In the genomic region with DNA sequence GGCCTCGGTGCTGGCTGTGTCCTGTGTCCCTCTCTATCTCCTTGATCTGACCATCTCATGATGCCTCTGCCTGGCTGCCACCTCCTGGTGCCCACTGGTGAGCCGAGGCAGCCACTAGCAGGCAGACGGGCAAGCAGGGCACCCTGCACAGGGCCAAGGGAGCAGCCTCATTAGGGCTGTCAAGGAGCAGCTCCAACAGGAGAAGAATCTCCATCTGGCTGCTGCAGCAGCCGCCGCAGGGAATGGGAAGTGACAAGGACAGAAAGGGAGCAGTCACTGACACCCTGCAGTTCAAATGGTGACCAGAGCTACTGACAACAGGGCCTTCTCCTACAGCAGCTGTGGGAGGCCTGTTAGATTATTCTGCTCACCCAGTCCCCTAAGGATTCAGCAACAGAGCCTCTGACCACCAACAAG, we compare ENCODE assay signal across 22 cellular contexts. TPM values are rescaled to one million over a fixed set of nuclear protein-coding genes. Genes with fewer than 3 reads are reported as not detected.
A peak's percentile ranks its signal among the peaks of the same experiment; 100 is the strongest.
DNase-seq lines count a peak whose midpoint lies in the region; ATAC-seq and TF ChIP-seq lines count a peak whose summit lies in the region.
"Had no signal": no experiment of that assay in that cellular context is flagged by ENCODE, and none has a peak within 500 bp of the region (broad histone marks: within the 10 kb centered on the region; RNA-seq: fewer than 3 reads in every experiment).

No MANE protein-coding gene starts in this region.

- no peaks in the 10 kb centered on the region for H3K36me3 ChIP-seq in BLaER1 treated with 17β-estradiol and CSF1 and Interleukin-3, amounts not matched to agents 10 nM and 100 nM
- H3K36me3 ChIP-seq in neural progenitor cell = no peaks in the 10 kb centered on the region
- H3K36me3 ChIP-seq: adrenal gland, SJCRH30, thoracic aorta had no signal

- H3K9me3 Mint-ChIP-seq in neural progenitor cell = peaks cover 10% of the 10 kb centered on the region

- peak overlapping the region; percentile 81 for H3K27ac Mint-ChIP-seq in neural progenitor cell
- H3K27ac Mint-ChIP-seq: activated CD4-positive, alpha-beta T cell treated with anti-CD3 and anti-CD28 coated beads for 36 hours had no signal

- H3K4me1 ChIP-seq in BLaER1 treated with 17β-estradiol and CSF1 and Interleukin-3, amounts not matched to agents 10 nM and 100 nM = peaks cover 0 to 15% (median 10%) of the 10 kb centered on the region in 10 experiments; a peak in 11 of 20 replicates
- peaks cover 19% of the 10 kb centered on the region for H3K4me1 ChIP-seq in neural progenitor cell
- H3K4me1 ChIP-seq: adrenal gland, SJCRH30 had no signal

- peaks cover 7 to 14% (median 11%) of the 10 kb centered on the region in 11 experiments; a peak in 18 of 22 replicates for H3K9me3 ChIP-seq in BLaER1 treated with 17β-estradiol and CSF1 and Interleukin-3, amounts not matched to agents 10 nM and 100 nM (replicated peaks in 1 of 11)
- no peaks in the 10 kb centered on the region for H3K9me3 ChIP-seq in neural progenitor cell (ENCODE audit: low read depth)
- H3K9me3 ChIP-seq: adrenal gland, SJCRH30, thoracic aorta had no signal

- peak overlapping the region in 7 of 11 experiments; percentile 32 to 56 (median 44); a peak in 14 of 22 replicates for H3K4me2 ChIP-seq in BLaER1 treated with 17β-estradiol and CSF1 and Interleukin-3, amounts not matched to agents 10 nM and 100 nM
- no peak overlapping the region for H3K4me2 ChIP-seq in neural progenitor cell

- no peaks in the 10 kb centered on the region for H3K79me2 ChIP-seq in neural progenitor cell (ENCODE audit: low read depth)

- peak; percentile 75 for DNase-seq in SK-N-DZ (ENCODE audit: low spot score)
- DNase-seq in left cardiac atrium = no peak
- no peak for DNase-seq in neural progenitor cell (ENCODE audit: low spot score)
- no peak for DNase-seq in NCI-H187 (lab: John Stamatoyannopoulos, UW)
- no peak for DNase-seq in RPMI8226
- DNase-seq in Ammon's horn (ENCODE audit: low spot score) = no peak
- DNase-seq: ACHN; activated CD4-positive, alpha-beta T cell treated with anti-CD3 and anti-CD28 coated beads for 36 hours; activated naive CD4-positive, alpha-beta T cell treated with Interleukin-2 at 50 U/mL for 16 hours; activated T-cell treated with anti-CD3 and anti-CD28 coated beads, Interleukin-2, amount 50 U/mL, for 4 hours; NCI-H1417; NCI-H2081 treated with DMSO at 0.1 percent for 48 hours; occipital lobe; SJCRH30; stimulated activated CD4-positive, alpha-beta T cell treated with anti-CD3 and anti-CD28 coated beads, Interleukin-4, amount 100 ng/mL, for 4 hours; stimulated activated naive CD8-positive, alpha-beta T cell treated with anti-CD3 and anti-CD28 coated beads, Interleukin-15, Interleukin-2, amounts not matched to agents 100 U/mL and 50 U/mL, for 24 hours had no signal

- no peak overlapping the region for H3K27ac ChIP-seq in BLaER1 treated with 17β-estradiol and CSF1 and Interleukin-3, amounts not matched to agents 10 nM and 100 nM
- no peak overlapping the region for H3K27ac ChIP-seq in neural progenitor cell
- H3K27ac ChIP-seq: adrenal gland, SJCRH30, thoracic aorta had no signal

- H3K36me3 Mint-ChIP-seq in neural progenitor cell = no peaks in the 10 kb centered on the region
- H3K36me3 Mint-ChIP-seq: CD14-positive monocyte had no signal

- H3F3A ChIP-seq in neural progenitor cell (ENCODE audit: low read depth) = peaks cover 20% of the 10 kb centered on the region

- intact Hi-C loops in left cardiac atrium (cut with DNase I) = loop anchor here in 1 of 2 donors (10.0 kb wide), 1 partner anchor 61 kb away; no protein-coding TSS in a partner anchor

- no peak overlapping the region for H3K4me3 Mint-ChIP-seq in neural progenitor cell
- H3K4me3 Mint-ChIP-seq: activated CD4-positive, alpha-beta T cell treated with anti-CD3 and anti-CD28 coated beads for 36 hours; activated T-cell treated with anti-CD3 and anti-CD28 coated beads, Interleukin-2, amount 50 U/mL, for 4 hours; CD14-positive monocyte had no signal

- ATAC-seq in left cardiac atrium (peak; percentile 40 to 41), HG03571 (IDR thresholded peaks at IDR 0.05; ENCODE audit: unreplicated experiment) (no peak)
- ATAC-seq: activated CD4-positive, alpha-beta T cell treated with anti-CD3 and anti-CD28 coated beads for 36 hours; activated T-cell treated with anti-CD3 and anti-CD28 coated beads, Interleukin-2, amount 50 U/mL, for 4 hours; K562; stimulated activated naive CD8-positive, alpha-beta T cell treated with anti-CD3 and anti-CD28 coated beads, Interleukin-15, Interleukin-2, amounts not matched to agents 100 U/mL and 50 U/mL, for 24 hours had no signal

- no peak overlapping the region for H3K4me3 ChIP-seq in BLaER1 treated with 17β-estradiol and CSF1 and Interleukin-3, amounts not matched to agents 10 nM and 100 nM
- H3K4me3 ChIP-seq in neural progenitor cell = no peak overlapping the region
- H3K4me3 ChIP-seq: adrenal gland, K562, SJCRH30, thoracic aorta had no signal

- H2AFZ ChIP-seq in neural progenitor cell (replicated peaks) = no peak overlapping the region

- no peaks in the 10 kb centered on the region for H4K20me1 ChIP-seq in BLaER1 treated with 17β-estradiol and CSF1 and Interleukin-3, amounts not matched to agents 10 nM and 100 nM
- no peaks in the 10 kb centered on the region for H4K20me1 ChIP-seq in neural progenitor cell (ENCODE audit: low read depth)

- peaks cover 29% of the 10 kb centered on the region for H3K4me1 Mint-ChIP-seq in neural progenitor cell
- H3K4me1 Mint-ChIP-seq: CD14-positive monocyte had no signal

- H3K9ac ChIP-seq in BLaER1 treated with 17β-estradiol and CSF1 and Interleukin-3, amounts not matched to agents 10 nM and 100 nM = peak overlapping the region in 2 of 11 experiments; percentile 1 to 4; a peak in 1 of 22 replicates
- H3K9ac ChIP-seq in neural progenitor cell = no peak overlapping the region

- no peak for TF ChIP-seq CTCF in neural progenitor cell (IDR thresholded peaks at IDR 0.05)

- no peaks in the 10 kb centered on the region for H3K27me3 ChIP-seq in BLaER1 treated with 17β-estradiol and CSF1 and Interleukin-3, amounts not matched to agents 10 nM and 100 nM
- no peaks in the 10 kb centered on the region for H3K27me3 ChIP-seq in neural progenitor cell
- H3K27me3 ChIP-seq: adrenal gland, SJCRH30 had no signal

- H3K27me3 Mint-ChIP-seq in neural progenitor cell (ENCODE audit: insufficient read depth, low read depth) = peaks cover 15% of the 10 kb centered on the region
- H3K27me3 Mint-ChIP-seq: activated CD4-positive, alpha-beta T cell treated with anti-CD3 and anti-CD28 coated beads for 36 hours had no signal

RNA-seq across cellular contexts. Expression of a gene that starts 32.6 kb away (rescaled TPM):
- 1.8 and 2.7 TPM in 2 replicates for polyA plus RNA-seq in SK-N-DZ (2014; cell fraction: cytosol; rRNA removed)
- polyA plus RNA-seq in SK-N-DZ (2014; cell fraction: nucleus; rRNA removed) = 3.2 and 5.6 TPM in 2 replicates
- total RNA-seq in left cardiac atrium (100 to 1,000 TPM; 200 to 232 TPM), neural progenitor cell (ENCODE audit: low replicate concordance) (0.15 and 0.24 TPM in 2 replicates)
- total RNA-seq: K562, thoracic aorta had no signal
- polyA plus RNA-seq: K562 had no signal

Comparison
In these comparisons a context has a peak if more than half of its experiments do, and no peak if none do; other contexts are left out.
1. RNA of a gene that starts 32.6 kb away (total RNA-seq): 200 to 232 TPM in left cardiac atrium; 0.15 to 0.24 TPM in neural progenitor cell; every median in the first group is over 100 times any median in the second.